Comparison of ENCODE assay signal across 1 cellular context in the genomic region with DNA sequence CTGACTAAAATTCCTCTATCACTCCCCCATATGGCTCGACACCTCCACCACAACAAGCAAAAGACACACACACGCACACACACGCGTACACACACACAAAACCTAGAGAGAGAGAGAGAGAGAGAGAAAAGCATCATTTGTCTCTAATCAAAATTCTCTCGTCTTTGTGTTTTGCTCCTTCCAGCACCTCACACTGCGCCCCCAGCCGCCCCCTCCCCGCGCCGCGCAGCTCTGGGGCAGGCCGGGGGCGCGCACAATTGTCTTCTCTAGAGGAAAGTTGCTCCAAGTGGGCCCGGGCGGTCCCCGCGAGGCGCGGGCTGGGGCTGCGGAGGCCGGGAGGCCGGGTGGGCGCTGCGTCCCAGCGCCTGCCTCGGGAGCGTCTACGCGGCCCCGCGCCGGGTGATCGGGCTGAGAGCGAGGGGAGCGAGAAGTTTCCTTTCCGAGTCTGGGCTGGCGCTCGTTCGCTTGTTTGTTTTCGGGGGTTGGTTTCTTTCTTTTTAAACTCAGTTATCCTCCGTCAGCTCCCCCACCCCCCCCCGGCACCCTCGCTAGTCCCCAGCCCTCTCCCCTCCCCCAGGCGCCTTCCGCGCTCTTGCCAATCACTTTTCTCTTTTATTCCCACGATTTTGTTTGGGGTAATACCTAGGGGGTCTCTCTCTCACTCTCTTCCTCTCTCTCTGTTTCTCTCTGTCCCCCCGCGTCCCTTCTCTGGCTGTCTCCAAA.
A peak's percentile ranks its signal among the peaks of the same experiment; 100 is the strongest.
TF ChIP-seq lines count a peak whose summit lies in the region.

No MANE protein-coding gene starts in this region.

TF ChIP-seq in K562, 482 proteins besides CTCF, POLR2A, EP300 and RAD21 (continued from another document and continues in another):
- TF ChIP-seq, protein P1, sequence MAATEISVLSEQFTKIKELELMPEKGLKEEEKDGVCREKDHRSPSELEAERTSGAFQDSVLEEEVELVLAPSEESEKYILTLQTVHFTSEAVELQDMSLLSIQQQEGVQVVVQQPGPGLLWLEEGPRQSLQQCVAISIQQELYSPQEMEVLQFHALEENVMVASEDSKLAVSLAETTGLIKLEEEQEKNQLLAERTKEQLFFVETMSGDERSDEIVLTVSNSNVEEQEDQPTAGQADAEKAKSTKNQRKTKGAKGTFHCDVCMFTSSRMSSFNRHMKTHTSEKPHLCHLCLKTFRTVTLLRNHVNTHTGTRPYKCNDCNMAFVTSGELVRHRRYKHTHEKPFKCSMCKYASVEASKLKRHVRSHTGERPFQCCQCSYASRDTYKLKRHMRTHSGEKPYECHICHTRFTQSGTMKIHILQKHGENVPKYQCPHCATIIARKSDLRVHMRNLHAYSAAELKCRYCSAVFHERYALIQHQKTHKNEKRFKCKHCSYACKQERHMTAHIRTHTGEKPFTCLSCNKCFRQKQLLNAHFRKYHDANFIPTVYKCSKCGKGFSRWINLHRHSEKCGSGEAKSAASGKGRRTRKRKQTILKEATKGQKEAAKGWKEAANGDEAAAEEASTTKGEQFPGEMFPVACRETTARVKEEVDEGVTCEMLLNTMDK (IDR thresholded peaks at IDR 0.05; ENCODE audit: borderline replicate concordance, insufficient read depth, low read depth, low read length, poor library complexity, severe bottlenecking) = no peak
- TF ChIP-seq, protein P2, sequence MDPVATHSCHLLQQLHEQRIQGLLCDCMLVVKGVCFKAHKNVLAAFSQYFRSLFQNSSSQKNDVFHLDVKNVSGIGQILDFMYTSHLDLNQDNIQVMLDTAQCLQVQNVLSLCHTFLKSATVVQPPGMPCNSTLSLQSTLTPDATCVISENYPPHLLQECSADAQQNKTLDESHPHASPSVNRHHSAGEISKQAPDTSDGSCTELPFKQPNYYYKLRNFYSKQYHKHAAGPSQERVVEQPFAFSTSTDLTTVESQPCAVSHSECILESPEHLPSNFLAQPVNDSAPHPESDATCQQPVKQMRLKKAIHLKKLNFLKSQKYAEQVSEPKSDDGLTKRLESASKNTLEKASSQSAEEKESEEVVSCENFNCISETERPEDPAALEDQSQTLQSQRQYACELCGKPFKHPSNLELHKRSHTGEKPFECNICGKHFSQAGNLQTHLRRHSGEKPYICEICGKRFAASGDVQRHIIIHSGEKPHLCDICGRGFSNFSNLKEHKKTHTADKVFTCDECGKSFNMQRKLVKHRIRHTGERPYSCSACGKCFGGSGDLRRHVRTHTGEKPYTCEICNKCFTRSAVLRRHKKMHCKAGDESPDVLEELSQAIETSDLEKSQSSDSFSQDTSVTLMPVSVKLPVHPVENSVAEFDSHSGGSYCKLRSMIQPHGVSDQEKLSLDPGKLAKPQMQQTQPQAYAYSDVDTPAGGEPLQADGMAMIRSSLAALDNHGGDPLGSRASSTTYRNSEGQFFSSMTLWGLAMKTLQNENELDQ (CRISPR knock-in tag; IDR thresholded peaks at IDR 0.05; ENCODE audit: borderline replicate concordance) = no peak
- TF ChIP-seq, protein P3, sequence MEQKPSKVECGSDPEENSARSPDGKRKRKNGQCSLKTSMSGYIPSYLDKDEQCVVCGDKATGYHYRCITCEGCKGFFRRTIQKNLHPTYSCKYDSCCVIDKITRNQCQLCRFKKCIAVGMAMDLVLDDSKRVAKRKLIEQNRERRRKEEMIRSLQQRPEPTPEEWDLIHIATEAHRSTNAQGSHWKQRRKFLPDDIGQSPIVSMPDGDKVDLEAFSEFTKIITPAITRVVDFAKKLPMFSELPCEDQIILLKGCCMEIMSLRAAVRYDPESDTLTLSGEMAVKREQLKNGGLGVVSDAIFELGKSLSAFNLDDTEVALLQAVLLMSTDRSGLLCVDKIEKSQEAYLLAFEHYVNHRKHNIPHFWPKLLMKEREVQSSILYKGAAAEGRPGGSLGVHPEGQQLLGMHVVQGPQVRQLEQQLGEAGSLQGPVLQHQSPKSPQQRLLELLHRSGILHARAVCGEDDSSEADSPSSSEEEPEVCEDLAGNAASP (IDR thresholded peaks at IDR 0.05) = no peak
- TF ChIP-seq DNMT1 (IDR thresholded peaks at IDR 0.05) = no peak
- no peak for TF ChIP-seq PTBP1 (IDR thresholded peaks at IDR 0.05; ENCODE audit: low read depth, low read length)
- TF ChIP-seq, protein P4, sequence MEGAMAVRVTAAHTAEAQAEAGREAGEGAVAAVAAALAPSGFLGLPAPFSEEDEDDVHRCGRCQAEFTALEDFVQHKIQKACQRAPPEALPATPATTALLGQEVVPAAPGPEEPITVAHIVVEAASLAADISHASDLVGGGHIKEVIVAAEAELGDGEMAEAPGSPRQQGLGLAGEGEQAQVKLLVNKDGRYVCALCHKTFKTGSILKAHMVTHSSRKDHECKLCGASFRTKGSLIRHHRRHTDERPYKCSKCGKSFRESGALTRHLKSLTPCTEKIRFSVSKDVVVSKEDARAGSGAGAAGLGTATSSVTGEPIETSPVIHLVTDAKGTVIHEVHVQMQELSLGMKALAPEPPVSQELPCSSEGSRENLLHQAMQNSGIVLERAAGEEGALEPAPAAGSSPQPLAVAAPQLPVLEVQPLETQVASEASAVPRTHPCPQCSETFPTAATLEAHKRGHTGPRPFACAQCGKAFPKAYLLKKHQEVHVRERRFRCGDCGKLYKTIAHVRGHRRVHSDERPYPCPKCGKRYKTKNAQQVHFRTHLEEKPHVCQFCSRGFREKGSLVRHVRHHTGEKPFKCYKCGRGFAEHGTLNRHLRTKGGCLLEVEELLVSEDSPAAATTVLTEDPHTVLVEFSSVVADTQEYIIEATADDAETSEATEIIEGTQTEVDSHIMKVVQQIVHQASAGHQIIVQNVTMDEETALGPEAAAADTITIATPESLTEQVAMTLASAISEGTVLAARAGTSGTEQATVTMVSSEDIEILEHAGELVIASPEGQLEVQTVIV (CRISPR knock-in tag; IDR thresholded peaks at IDR 0.05; ENCODE audit: borderline replicate concordance) = no peak
- TF ChIP-seq, protein P5, sequence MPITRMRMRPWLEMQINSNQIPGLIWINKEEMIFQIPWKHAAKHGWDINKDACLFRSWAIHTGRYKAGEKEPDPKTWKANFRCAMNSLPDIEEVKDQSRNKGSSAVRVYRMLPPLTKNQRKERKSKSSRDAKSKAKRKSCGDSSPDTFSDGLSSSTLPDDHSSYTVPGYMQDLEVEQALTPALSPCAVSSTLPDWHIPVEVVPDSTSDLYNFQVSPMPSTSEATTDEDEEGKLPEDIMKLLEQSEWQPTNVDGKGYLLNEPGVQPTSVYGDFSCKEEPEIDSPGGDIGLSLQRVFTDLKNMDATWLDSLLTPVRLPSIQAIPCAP (CRISPR knock-in tag; IDR thresholded peaks at IDR 0.05; ENCODE audit: borderline replicate concordance) = no peak
- TF ChIP-seq MXI1 (IDR thresholded peaks at IDR 0.05; ENCODE audit: low read depth, low read length) = no peak
- TF ChIP-seq, protein P6, sequence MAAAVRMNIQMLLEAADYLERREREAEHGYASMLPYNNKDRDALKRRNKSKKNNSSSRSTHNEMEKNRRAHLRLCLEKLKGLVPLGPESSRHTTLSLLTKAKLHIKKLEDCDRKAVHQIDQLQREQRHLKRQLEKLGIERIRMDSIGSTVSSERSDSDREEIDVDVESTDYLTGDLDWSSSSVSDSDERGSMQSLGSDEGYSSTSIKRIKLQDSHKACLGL (CRISPR knock-in tag; IDR thresholded peaks at IDR 0.05; ENCODE audit: borderline replicate concordance, poor library complexity, severe bottlenecking) = no peak
- TF ChIP-seq, protein P7, sequence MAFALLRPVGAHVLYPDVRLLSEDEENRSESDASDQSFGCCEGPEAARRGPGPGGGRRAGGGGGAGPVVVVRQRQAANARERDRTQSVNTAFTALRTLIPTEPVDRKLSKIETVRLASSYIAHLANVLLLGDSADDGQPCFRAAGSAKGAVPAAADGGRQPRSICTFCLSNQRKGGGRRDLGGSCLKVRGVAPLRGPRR (CRISPR knock-in tag; IDR thresholded peaks at IDR 0.05) = no peak
- no peak for TF ChIP-seq POLR2H (tag; IDR thresholded peaks at IDR 0.05; ENCODE audit: low read depth)
- no peak for TF ChIP-seq ZC3H11A (IDR thresholded peaks at IDR 0.05; ENCODE audit: low read depth, low read length)
- TF ChIP-seq ILF3 (IDR thresholded peaks at IDR 0.05; ENCODE audit: borderline replicate concordance) = no peak
- TF ChIP-seq, protein P8, sequence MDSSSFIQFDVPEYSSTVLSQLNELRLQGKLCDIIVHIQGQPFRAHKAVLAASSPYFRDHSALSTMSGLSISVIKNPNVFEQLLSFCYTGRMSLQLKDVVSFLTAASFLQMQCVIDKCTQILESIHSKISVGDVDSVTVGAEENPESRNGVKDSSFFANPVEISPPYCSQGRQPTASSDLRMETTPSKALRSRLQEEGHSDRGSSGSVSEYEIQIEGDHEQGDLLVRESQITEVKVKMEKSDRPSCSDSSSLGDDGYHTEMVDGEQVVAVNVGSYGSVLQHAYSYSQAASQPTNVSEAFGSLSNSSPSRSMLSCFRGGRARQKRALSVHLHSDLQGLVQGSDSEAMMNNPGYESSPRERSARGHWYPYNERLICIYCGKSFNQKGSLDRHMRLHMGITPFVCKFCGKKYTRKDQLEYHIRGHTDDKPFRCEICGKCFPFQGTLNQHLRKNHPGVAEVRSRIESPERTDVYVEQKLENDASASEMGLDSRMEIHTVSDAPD (CRISPR knock-in tag; IDR thresholded peaks at IDR 0.05) = no peak
- no peak for TF ChIP-seq SRF (CRISPR knock-in tag; IDR thresholded peaks at IDR 0.05)
- no peak for TF ChIP-seq ZNF586 (CRISPR knock-in tag; conservative IDR thresholded peaks at IDR 0.05)
- TF ChIP-seq MTF1 (CRISPR knock-in tag; IDR thresholded peaks at IDR 0.05; ENCODE audit: borderline replicate concordance) = no peak
- TF ChIP-seq, protein P9, sequence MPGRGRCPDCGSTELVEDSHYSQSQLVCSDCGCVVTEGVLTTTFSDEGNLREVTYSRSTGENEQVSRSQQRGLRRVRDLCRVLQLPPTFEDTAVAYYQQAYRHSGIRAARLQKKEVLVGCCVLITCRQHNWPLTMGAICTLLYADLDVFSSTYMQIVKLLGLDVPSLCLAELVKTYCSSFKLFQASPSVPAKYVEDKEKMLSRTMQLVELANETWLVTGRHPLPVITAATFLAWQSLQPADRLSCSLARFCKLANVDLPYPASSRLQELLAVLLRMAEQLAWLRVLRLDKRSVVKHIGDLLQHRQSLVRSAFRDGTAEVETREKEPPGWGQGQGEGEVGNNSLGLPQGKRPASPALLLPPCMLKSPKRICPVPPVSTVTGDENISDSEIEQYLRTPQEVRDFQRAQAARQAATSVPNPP (IDR thresholded peaks at IDR 0.05; ENCODE audit: borderline replicate concordance, insufficient read depth, insufficient read length) = no peak
- TF ChIP-seq, protein P10, sequence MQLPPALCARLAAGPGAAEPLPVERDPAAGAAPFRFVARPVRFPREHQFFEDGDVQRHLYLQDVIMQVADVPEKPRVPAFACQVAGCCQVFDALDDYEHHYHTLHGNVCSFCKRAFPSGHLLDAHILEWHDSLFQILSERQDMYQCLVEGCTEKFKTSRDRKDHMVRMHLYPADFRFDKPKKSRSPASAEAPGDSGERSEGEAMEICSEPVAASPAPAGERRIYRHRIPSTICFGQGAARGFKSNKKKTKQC (CRISPR knock-in tag; IDR thresholded peaks at IDR 0.05) = no peak
- TF ChIP-seq, protein P11, sequence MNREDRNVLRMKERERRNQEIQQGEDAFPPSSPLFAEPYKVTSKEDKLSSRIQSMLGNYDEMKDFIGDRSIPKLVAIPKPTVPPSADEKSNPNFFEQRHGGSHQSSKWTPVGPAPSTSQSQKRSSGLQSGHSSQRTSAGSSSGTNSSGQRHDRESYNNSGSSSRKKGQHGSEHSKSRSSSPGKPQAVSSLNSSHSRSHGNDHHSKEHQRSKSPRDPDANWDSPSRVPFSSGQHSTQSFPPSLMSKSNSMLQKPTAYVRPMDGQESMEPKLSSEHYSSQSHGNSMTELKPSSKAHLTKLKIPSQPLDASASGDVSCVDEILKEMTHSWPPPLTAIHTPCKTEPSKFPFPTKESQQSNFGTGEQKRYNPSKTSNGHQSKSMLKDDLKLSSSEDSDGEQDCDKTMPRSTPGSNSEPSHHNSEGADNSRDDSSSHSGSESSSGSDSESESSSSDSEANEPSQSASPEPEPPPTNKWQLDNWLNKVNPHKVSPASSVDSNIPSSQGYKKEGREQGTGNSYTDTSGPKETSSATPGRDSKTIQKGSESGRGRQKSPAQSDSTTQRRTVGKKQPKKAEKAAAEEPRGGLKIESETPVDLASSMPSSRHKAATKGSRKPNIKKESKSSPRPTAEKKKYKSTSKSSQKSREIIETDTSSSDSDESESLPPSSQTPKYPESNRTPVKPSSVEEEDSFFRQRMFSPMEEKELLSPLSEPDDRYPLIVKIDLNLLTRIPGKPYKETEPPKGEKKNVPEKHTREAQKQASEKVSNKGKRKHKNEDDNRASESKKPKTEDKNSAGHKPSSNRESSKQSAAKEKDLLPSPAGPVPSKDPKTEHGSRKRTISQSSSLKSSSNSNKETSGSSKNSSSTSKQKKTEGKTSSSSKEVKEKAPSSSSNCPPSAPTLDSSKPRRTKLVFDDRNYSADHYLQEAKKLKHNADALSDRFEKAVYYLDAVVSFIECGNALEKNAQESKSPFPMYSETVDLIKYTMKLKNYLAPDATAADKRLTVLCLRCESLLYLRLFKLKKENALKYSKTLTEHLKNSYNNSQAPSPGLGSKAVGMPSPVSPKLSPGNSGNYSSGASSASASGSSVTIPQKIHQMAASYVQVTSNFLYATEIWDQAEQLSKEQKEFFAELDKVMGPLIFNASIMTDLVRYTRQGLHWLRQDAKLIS (CRISPR knock-in tag; IDR thresholded peaks at IDR 0.05) = peak; percentile 36; the same call in 1 of the 2 replicates
- TF ChIP-seq, protein P12, sequence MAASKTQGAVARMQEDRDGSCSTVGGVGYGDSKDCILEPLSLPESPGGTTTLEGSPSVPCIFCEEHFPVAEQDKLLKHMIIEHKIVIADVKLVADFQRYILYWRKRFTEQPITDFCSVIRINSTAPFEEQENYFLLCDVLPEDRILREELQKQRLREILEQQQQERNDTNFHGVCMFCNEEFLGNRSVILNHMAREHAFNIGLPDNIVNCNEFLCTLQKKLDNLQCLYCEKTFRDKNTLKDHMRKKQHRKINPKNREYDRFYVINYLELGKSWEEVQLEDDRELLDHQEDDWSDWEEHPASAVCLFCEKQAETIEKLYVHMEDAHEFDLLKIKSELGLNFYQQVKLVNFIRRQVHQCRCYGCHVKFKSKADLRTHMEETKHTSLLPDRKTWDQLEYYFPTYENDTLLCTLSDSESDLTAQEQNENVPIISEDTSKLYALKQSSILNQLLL (CRISPR knock-in tag; IDR thresholded peaks at IDR 0.05; ENCODE audit: borderline replicate concordance) = no peak
- TF ChIP-seq BACH1 (tag; IDR thresholded peaks at IDR 0.05) = no peak
- TF ChIP-seq ZNF274 (IDR thresholded peaks at IDR 0.05; ENCODE audit: borderline replicate concordance, low read depth, low read length) = no peak
- TF ChIP-seq NFIC (IDR thresholded peaks at IDR 0.05) = no peak
- TF ChIP-seq ZNF75A (CRISPR knock-in tag; IDR thresholded peaks at IDR 0.05) = no peak
- TF ChIP-seq DIDO1 (tag; IDR thresholded peaks at IDR 0.05; ENCODE audit: low read depth) = no peak
- no peak for TF ChIP-seq PTRF (tag; IDR thresholded peaks at IDR 0.05)
- TF ChIP-seq TAF9B (IDR thresholded peaks at IDR 0.05; ENCODE audit: partially characterized antibody) = peak; percentile 24
- TF ChIP-seq NCOR1 (IDR thresholded peaks at IDR 0.05) = no peak
- TF ChIP-seq ZFP30 (CRISPR knock-in tag; IDR thresholded peaks at IDR 0.05; ENCODE audit: borderline replicate concordance) = no peak; the same call in 1 of the 2 replicates
- TF ChIP-seq RNF2 (IDR thresholded peaks at IDR 0.05) = no peak
- TF ChIP-seq ZNF551 (CRISPR knock-in tag; IDR thresholded peaks at IDR 0.05) = no peak
- TF ChIP-seq BRCA1 (IDR thresholded peaks at IDR 0.05) = no peak
- TF ChIP-seq BRCA1 (CRISPR knock-in tag; IDR thresholded peaks at IDR 0.05) = no peak
